16 cellular contexts compared by ENCODE assay signal in genomic region chr9:120846906-120847305, GRCh38. TPM values are rescaled to one million over a fixed set of nuclear protein-coding genes. Genes with fewer than 3 reads are reported as not detected.
DNase-seq lines count a peak whose midpoint lies in the region; ATAC-seq, FAIRE-seq and TF ChIP-seq lines count a peak whose summit lies in the region.
"Had no signal": no experiment of that assay in that cellular context is flagged by ENCODE, and none has a peak within 500 bp of the region (broad histone marks: within the 10 kb centered on the region; RNA-seq: fewer than 3 reads in every experiment).

No MANE protein-coding gene starts in this region.

- H3K36me3 ChIP-seq in kidney (ENCODE audit: control insufficient read depth in 1 of 2, insufficient read depth in 2 of 2, low read length in 2 of 2), result peaks cover 2 to 15% of the 10 kb centered on the region in 2 donors

- ATAC-seq in HG03045 (IDR thresholded peaks at IDR 0.05; ENCODE audit: unreplicated experiment), result no peak
- ATAC-seq: gastroesophageal sphincter had no signal

- POLR2A ChIA-PET in activated CD4-positive, alpha-beta T cell treated with anti-CD3 and anti-CD28 coated beads, Interleukin-2, amount 10 ng/mL, durations not matched to agents 7 days and 5 days (lab: Charles Lee), result interaction anchor here (0.8 to 1.0 kb wide), 2 partner anchors 10 to 85 kb away, joined by 4 read pairs; no protein-coding TSS in a partner anchor

- peak overlapping the region; percentile 98 for H3K27ac Mint-ChIP-seq in activated CD4-positive, alpha-beta T cell treated with anti-CD3 and anti-CD28 coated beads, Interleukin-2, amount 10 ng/mL, durations not matched to agents 7 days and 5 days
- H3K27ac Mint-ChIP-seq in IgD-negative memory B cell (peak overlapping the region in 2 of 3 donors; percentile 31 to 55), mesothelial cell of epicardium (peak overlapping the region; percentile 27)

- DNase-seq in activated CD4-positive, alpha-beta T cell treated with anti-CD3 and anti-CD28 coated beads, Interleukin-2, amount 10 ng/mL, durations not matched to agents 7 days and 5 days, result no peak
- DNase-seq in activated CD4-positive, alpha-beta T cell treated with anti-CD3 and anti-CD28 coated beads, Interleukin-2, amount 50 U/mL, for 4 hours, result no peak
- DNase-seq in amniotic epithelial cell (ENCODE audit: low read depth) (peak; percentile 66), mesothelial cell of epicardium (ENCODE audit: low spot score in 2 of 2, unreplicated experiment in 2 of 2) (no peak), iPS-NIHi7 (ENCODE audit: extremely low spot score) (no peak), kidney (no peak)
- DNase-seq: amygdala, GM23248, KBM-7, mammary epithelial cell, NCI-H1092, SK-N-SH had no signal

- peaks cover 71% of the 10 kb centered on the region for H3K36me3 Mint-ChIP-seq in activated CD4-positive, alpha-beta T cell treated with anti-CD3 and anti-CD28 coated beads, Interleukin-2, amount 10 ng/mL, durations not matched to agents 7 days and 5 days (ENCODE audit: low read depth)
- H3K36me3 Mint-ChIP-seq in IgD-negative memory B cell (peaks cover 6% of the 10 kb centered on the region), mesothelial cell of epicardium (peaks cover 12% of the 10 kb centered on the region)

- peaks cover 9 to 10% of the 10 kb centered on the region in 2 donors for H3K4me1 ChIP-seq in kidney (ENCODE audit: control insufficient read depth in 1 of 2, insufficient read depth in 1 of 2, low read depth in 1 of 2, low read length in 2 of 2)

- intact Hi-C loops in kidney (cut with DNase I), result no loop called here

- no peak overlapping the region for H3K4me3 ChIP-seq in kidney (ENCODE audit: low read length in 2 of 2)
- H3K4me3 ChIP-seq: gastroesophageal sphincter, GM23248 had no signal

- peaks cover 66% of the 10 kb centered on the region for H3K4me1 Mint-ChIP-seq in activated CD4-positive, alpha-beta T cell treated with anti-CD3 and anti-CD28 coated beads, Interleukin-2, amount 10 ng/mL, durations not matched to agents 7 days and 5 days
- H3K4me1 Mint-ChIP-seq in IgD-negative memory B cell, result peaks cover 9 to 32% (median 32%) of the 10 kb centered on the region in 3 donors
- peaks cover 13% of the 10 kb centered on the region for H3K4me1 Mint-ChIP-seq in mesothelial cell of epicardium

- CTCF ChIA-PET in activated CD4-positive, alpha-beta T cell treated with anti-CD3 and anti-CD28 coated beads, Interleukin-2, amount 10 ng/mL, durations not matched to agents 7 days and 5 days (lab: Charles Lee), result interaction anchor here (0.6 to 2.1 kb wide), 6 partner anchors 9 to 54 kb away, joined by 3 to 7 read pairs (median 4); partner anchors contain the start of gene FBXW2

- no peak for FAIRE-seq in kidney (lab: Jason Lieb, UNC)

- H3K27ac ChIP-seq in kidney (ENCODE audit: low read depth in 2 of 2, low read length in 2 of 2), result no peak overlapping the region
- H3K27ac ChIP-seq: gastroesophageal sphincter, GM23248 had no signal

- H3K4me3 Mint-ChIP-seq in activated CD4-positive, alpha-beta T cell treated with anti-CD3 and anti-CD28 coated beads, Interleukin-2, amount 10 ng/mL, durations not matched to agents 7 days and 5 days, result peak overlapping the region; percentile 95
- H3K4me3 Mint-ChIP-seq in IgD-negative memory B cell (peak overlapping the region in 1 of 4 donors; percentile 25), mesothelial cell of epicardium (no peak overlapping the region)

- TF ChIP-seq CTCF in mesothelial cell of epicardium (IDR thresholded peaks at IDR 0.05; ENCODE audit: unreplicated experiment) (no peak), kidney (IDR thresholded peaks at IDR 0.05; ENCODE audit: borderline replicate concordance, extremely low read depth, insufficient read depth) (no peak)

- no peaks in the 10 kb centered on the region for H3K9me3 Mint-ChIP-seq in activated CD4-positive, alpha-beta T cell treated with anti-CD3 and anti-CD28 coated beads, Interleukin-2, amount 10 ng/mL, durations not matched to agents 7 days and 5 days
- H3K9me3 Mint-ChIP-seq in IgD-negative memory B cell (no peaks in the 10 kb centered on the region), mesothelial cell of epicardium (peaks cover 4% of the 10 kb centered on the region)
- H3K9me3 Mint-ChIP-seq: neural crest cell had no signal

- H3K9ac ChIP-seq in kidney (ENCODE audit: low read length in 2 of 2), result no peak overlapping the region
- H3K9ac ChIP-seq: GM23248, SK-N-SH had no signal

- no peaks in the 10 kb centered on the region for H3K9me3 ChIP-seq in kidney (ENCODE audit: control insufficient read depth in 1 of 2, low read length in 2 of 2)
- H3K9me3 ChIP-seq: gastroesophageal sphincter, SK-N-SH had no signal

- no peaks in the 10 kb centered on the region for H3K27me3 Mint-ChIP-seq in activated CD4-positive, alpha-beta T cell treated with anti-CD3 and anti-CD28 coated beads, Interleukin-2, amount 10 ng/mL, durations not matched to agents 7 days and 5 days
- H3K27me3 Mint-ChIP-seq in IgD-negative memory B cell, result no peaks in the 10 kb centered on the region
- H3K27me3 Mint-ChIP-seq in mesothelial cell of epicardium (ENCODE audit: low read depth), result no peaks in the 10 kb centered on the region

RNA-seq across cellular contexts. Expression of gene PSMD5, which starts 4.2 kb away (rescaled TPM):
- 10 to 100 TPM; 35.3 to 50.9 TPM for total RNA-seq in activated CD4-positive, alpha-beta T cell treated with anti-CD3 and anti-CD28 coated beads, Interleukin-2, amount 10 ng/mL, durations not matched to agents 7 days and 5 days
- 16.8 TPM for polyA plus RNA-seq in IgD-negative memory B cell
- total RNA-seq in mesothelial cell of epicardium, result 46.9 to 57.3 TPM (median 56.1 TPM) in 3 replicates
- total RNA-seq in kidney, result 38.3 TPM
- 17.1 TPM for polyA plus RNA-seq in kidney (ENCODE audit: insufficient read depth, low read depth, low replicate concordance)

RNA-seq across cellular contexts. Expression of gene PHF19, which starts 30.1 kb away (rescaled TPM):
- 100 to 1,000 TPM; 331 to 351 TPM for total RNA-seq in activated CD4-positive, alpha-beta T cell treated with anti-CD3 and anti-CD28 coated beads, Interleukin-2, amount 10 ng/mL, durations not matched to agents 7 days and 5 days
- polyA plus RNA-seq in IgD-negative memory B cell, result 3.9 TPM
- 36.0 to 44.5 TPM (median 41.6 TPM) in 3 replicates for total RNA-seq in mesothelial cell of epicardium
- total RNA-seq in kidney, result 17.4 TPM
- polyA plus RNA-seq in kidney (ENCODE audit: insufficient read depth, low read depth, low replicate concordance), result 6.9 TPM

RNA-seq across cellular contexts. Expression of gene FBXW2, which starts 53.7 kb away (rescaled TPM):
- 10 to 100 TPM; 70.9 to 83.3 TPM for total RNA-seq in activated CD4-positive, alpha-beta T cell treated with anti-CD3 and anti-CD28 coated beads, Interleukin-2, amount 10 ng/mL, durations not matched to agents 7 days and 5 days
- polyA plus RNA-seq in IgD-negative memory B cell (27.3 TPM), kidney (ENCODE audit: insufficient read depth, low read depth, low replicate concordance) (13.8 TPM)
- total RNA-seq in mesothelial cell of epicardium (67.5 to 69.5 TPM (median 68.6 TPM) in 3 replicates), kidney (67.8 TPM)

Comparison
In these comparisons a context has a peak if more than half of its experiments do, and no peak if none do; other contexts are left out.
1. H3K27ac Mint-ChIP-seq: peak in every context shown above with its lines; median percentile 98 in activated CD4-positive, alpha-beta T cell treated with anti-CD3 and anti-CD28 coated beads, Interleukin-2, amount 10 ng/mL, durations not matched to agents 7 days and 5 days; 43 in IgD-negative memory B cell; 27 in mesothelial cell of epicardium.